Comparison of ENCODE assay signal across 32 cellular contexts in genomic region chr9:34371886-34372597, GRCh38.
"Had no signal": no experiment of that assay in that cellular context is flagged by ENCODE, and none has a peak within 500 bp of the region (broad histone marks: within the 10 kb centered on the region; RNA-seq: fewer than 3 reads in every experiment).

No MANE protein-coding gene starts in this region.

- H3K36me3 ChIP-seq: neural progenitor cell, thyroid gland, upper lobe of right lung had no signal

- H3K9me3 ChIP-seq: gastroesophageal sphincter, sigmoid colon, thyroid gland, upper lobe of right lung had no signal

- ATAC-seq: activated naive CD8-positive, alpha-beta T cell treated with anti-CD3 and anti-CD28 coated beads, Interleukin-2, amount 50 U/mL, for 24 hours; activated T-helper 17 cell treated with anti-CD3 and anti-CD28 coated beads, Interleukin-2, amount 50 U/mL, for 72 hours; gastroesophageal sphincter; left colon; stimulated activated naive CD8-positive, alpha-beta T cell treated with anti-CD3 and anti-CD28 coated beads, Interleukin-15, amount 100 ng/mL, for 72 hours; upper lobe of right lung had no signal

- H3K4me2 ChIP-seq: neural progenitor cell had no signal

- H3K9ac ChIP-seq: neural progenitor cell had no signal

- H2AFZ ChIP-seq: neural progenitor cell had no signal

- H3K27me3 ChIP-seq: gastroesophageal sphincter, sigmoid colon, thyroid gland had no signal

- H3K27ac ChIP-seq: neural progenitor cell, thyroid gland, upper lobe of right lung, WERI-Rb-1 had no signal

- DNase-seq: activated CD4-positive, alpha-beta memory T cell treated with anti-CD3 and anti-CD28 coated beads, Interleukin-2, amount 10 ng/mL, durations not matched to agents 7 days and 5 days; activated CD4-positive, alpha-beta T cell treated with anti-CD3 and anti-CD28 coated beads, Interleukin-2, amount 10 ng/mL, durations not matched to agents 24 days and 14 days; activated CD4-positive, CD25-positive, alpha-beta regulatory T cell treated with anti-CD3 and anti-CD28 coated beads, Interleukin-2, amount 50 U/mL, for 72 hours; activated CD8-positive, alpha-beta memory T cell treated with anti-CD3 and anti-CD28 coated beads, Interleukin-2, amount 50 U/mL, for 48 hours; activated naive CD8-positive, alpha-beta T cell treated with anti-CD3 and anti-CD28 coated beads, Interleukin-2, amount 50 U/mL, for 24 hours; activated T-cell treated with anti-CD3 and anti-CD28 coated beads, Interleukin-2, amount 50 U/mL, for 24 hours; amygdala; central memory CD4-positive, alpha-beta T cell; effector CD8-positive, alpha-beta T cell; hippocampal formation; immature natural killer cell; kidney; left colon; natural killer cell; sigmoid colon; small intestine; stimulated activated CD4-positive, alpha-beta T cell treated with anti-CD3 and anti-CD28 coated beads, Interleukin-1b, Interleukin-23, amount 100 ng/mL, for 48 hours; stimulated activated CD4-positive, alpha-beta T cell treated with anti-CD3 and anti-CD28 coated beads, Interleukin-4, amount 100 ng/mL, for 4 hours; stimulated activated CD8-positive, alpha-beta memory T cell treated with anti-CD3 and anti-CD28 coated beads, Interleukin-4, amount 100 ng/mL, for 48 hours; stimulated activated naive CD8-positive, alpha-beta T cell treated with anti-CD3 and anti-CD28 coated beads, Interleukin-15, amount 100 ng/mL, for 72 hours; substantia nigra; SW 1271; T-helper 9 cell; upper lobe of right lung; WERI-Rb-1 had no signal

- H3K4me3 ChIP-seq: neural progenitor cell, thyroid gland, upper lobe of right lung had no signal

- H3K4me1 ChIP-seq: neural progenitor cell had no signal

- FAIRE-seq: colon, endometrium, kidney, small intestine, TTC549 had no signal
